5 cellular contexts compared by ENCODE assay signal in genomic region chr3:8325833-8326232, GRCh38.
DNase-seq lines count a peak whose midpoint lies in the region; ATAC-seq lines count a peak whose summit lies in the region.
"Not testable (repeated sequence)": the region's sequence is repeated elsewhere in the genome, so short reads cannot be mapped to it uniquely, and the experiment has no call there.

No MANE protein-coding gene starts in this region.

- H3K27ac Mint-ChIP-seq in stimulated activated naive CD8-positive, alpha-beta T cell treated with anti-CD3 and anti-CD28 coated beads, Interleukin-15, amount 100 ng/mL, for 72 hours, result not testable (repeated sequence)

- not testable (repeated sequence) for H3K4me3 ChIP-seq in right cardiac atrium (ENCODE audit: low read length)

- not testable (repeated sequence) for H3K9me3 ChIP-seq in right cardiac atrium (ENCODE audit: control insufficient read depth, low read length)

- intact Hi-C loops in head of caudate nucleus (cut with DNase I) (loop anchor here (10.0 kb wide), 1 partner anchor 89 kb away; no protein-coding TSS in a partner anchor), right cardiac atrium (cut with DNase I) (loop anchor here in 2 of 4 donors (5.0 to 10.0 kb wide), 2 partner anchors 89 to 91 kb away; no protein-coding TSS in a partner anchor)
- intact Hi-C loops in posterior cingulate gyrus (cut with DNase I), result not testable (repeated sequence)

- peak in 9 of 61 donors; percentile 3 to 43 (median 9) for DNase-seq in caudate nucleus (lab: John Stamatoyannopoulos, UW)
- DNase-seq in head of caudate nucleus, result peak in 34 of 42 donors; percentile 6 to 65 (median 28)
- peak in 2 of 3 donors; percentile 39 to 54 for DNase-seq in right cardiac atrium
- DNase-seq in posterior cingulate gyrus, result peak in 6 of 10 donors; percentile 6 to 77 (median 50)
- DNase-seq in stimulated activated naive CD8-positive, alpha-beta T cell treated with anti-CD3 and anti-CD28 coated beads, Interleukin-15, amount 100 ng/mL, for 72 hours, result not testable (repeated sequence)

- H3K4me3 Mint-ChIP-seq in stimulated activated naive CD8-positive, alpha-beta T cell treated with anti-CD3 and anti-CD28 coated beads, Interleukin-15, amount 100 ng/mL, for 72 hours, result not testable (repeated sequence)

- not testable (repeated sequence) for H3K4me1 ChIP-seq in right cardiac atrium (ENCODE audit: control insufficient read depth, insufficient read depth, low read length)

- not testable (repeated sequence) for H3K9me3 Mint-ChIP-seq in stimulated activated naive CD8-positive, alpha-beta T cell treated with anti-CD3 and anti-CD28 coated beads, Interleukin-15, amount 100 ng/mL, for 72 hours

- ATAC-seq in right cardiac atrium, result not testable (repeated sequence)
- peak; percentile 56 for ATAC-seq in stimulated activated naive CD8-positive, alpha-beta T cell treated with anti-CD3 and anti-CD28 coated beads, Interleukin-15, amount 100 ng/mL, for 72 hours

- peak overlapping the region; percentile 29 for H3K27ac ChIP-seq in caudate nucleus (ENCODE audit: low read depth, low read length)
- H3K27ac ChIP-seq in right cardiac atrium (ENCODE audit: low read length), result not testable (repeated sequence)

- not testable (repeated sequence) for H3K27me3 Mint-ChIP-seq in stimulated activated naive CD8-positive, alpha-beta T cell treated with anti-CD3 and anti-CD28 coated beads, Interleukin-15, amount 100 ng/mL, for 72 hours

- not testable (repeated sequence) for H3K27me3 ChIP-seq in right cardiac atrium (ENCODE audit: control insufficient read depth, insufficient read depth)

- peaks cover 12% of the 10 kb centered on the region for H3K4me1 Mint-ChIP-seq in stimulated activated naive CD8-positive, alpha-beta T cell treated with anti-CD3 and anti-CD28 coated beads, Interleukin-15, amount 100 ng/mL, for 72 hours

- WGBS in right cardiac atrium, result 84% methylated on average over 18 of the region's 18 CpGs
